Comparison of ENCODE assay signal across 6 cellular contexts in the genomic region with DNA sequence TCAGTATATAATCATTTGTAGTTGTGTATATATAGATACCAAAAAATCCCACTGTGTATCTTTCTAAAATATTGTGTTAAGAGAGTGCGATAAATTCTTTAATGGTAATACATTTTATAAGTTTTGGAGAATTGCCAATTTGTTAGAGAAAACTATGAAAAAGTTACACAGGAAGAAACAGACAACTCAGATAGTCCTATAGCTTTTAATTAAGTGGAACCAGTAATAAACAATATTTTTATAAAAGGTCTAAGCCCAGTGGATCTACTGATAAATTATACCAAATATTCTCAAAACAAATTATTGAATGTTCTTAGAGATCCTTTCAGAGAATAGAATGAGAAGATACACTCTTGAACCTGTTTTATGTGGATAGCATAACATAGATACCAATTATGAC.
"Had no signal": no experiment of that assay in that cellular context is flagged by ENCODE, and none has a peak within 500 bp of the region (broad histone marks: within the 10 kb centered on the region; RNA-seq: fewer than 3 reads in every experiment).

No MANE protein-coding gene starts in this region.

- H3K27ac ChIP-seq: HL-60 had no signal

- DNase-seq: IMR-90, KBM-7, KG1 had no signal

- ATAC-seq: HepG2 had no signal

- FAIRE-seq: HepG2, HTR-8/SVneo had no signal
